Comparison of ENCODE assay signal across 17 cellular contexts in genomic region chr3:166362698-166363097, GRCh38.
A peak's percentile ranks its signal among the peaks of the same experiment; 100 is the strongest.
DNase-seq lines count a peak whose midpoint lies in the region; ATAC-seq and TF ChIP-seq lines count a peak whose summit lies in the region.
"Had no signal": no experiment of that assay in that cellular context is flagged by ENCODE, and none has a peak within 500 bp of the region (broad histone marks: within the 10 kb centered on the region; RNA-seq: fewer than 3 reads in every experiment).

No MANE protein-coding gene starts in this region.

- no peaks in the 10 kb centered on the region for H3K27me3 ChIP-seq in breast epithelium
- no peaks in the 10 kb centered on the region for H3K27me3 ChIP-seq in RWPE2 (ENCODE audit: insufficient read depth, poor library complexity, severe bottlenecking)
- H3K27me3 ChIP-seq: Peyer's patch, SJCRH30 had no signal

- no peaks in the 10 kb centered on the region for H3K9me3 Mint-ChIP-seq in MCF 10A (ENCODE audit: unreplicated experiment)

- no peaks in the 10 kb centered on the region for H3K36me3 Mint-ChIP-seq in MCF 10A (ENCODE audit: insufficient read depth, unreplicated experiment)

- peak; percentile 40; the same call in 1 of the 3 replicates for ATAC-seq in RWPE2 (ENCODE audit: low read depth)

- H3K4me1 Mint-ChIP-seq in MCF 10A (ENCODE audit: insufficient read depth, unreplicated experiment), result no peaks in the 10 kb centered on the region
- H3K4me1 Mint-ChIP-seq: B cell had no signal

- H3K36me3 ChIP-seq in breast epithelium (no peaks in the 10 kb centered on the region), RWPE2 (ENCODE audit: low read depth) (no peaks in the 10 kb centered on the region)
- H3K36me3 ChIP-seq: Peyer's patch, SJCRH30 had no signal

- H3K4me3 Mint-ChIP-seq in MCF 10A (ENCODE audit: unreplicated experiment), result no peak overlapping the region
- H3K4me3 Mint-ChIP-seq: B cell; CD4-positive, alpha-beta T cell had no signal

- no peak for TF ChIP-seq CTCF in MCF 10A (IDR thresholded peaks at IDR 0.05; ENCODE audit: unreplicated experiment)
- TF ChIP-seq CTCF in breast epithelium (IDR thresholded peaks at IDR 0.05), result no peak
- TF ChIP-seq CTCF in RWPE2 (IDR thresholded peaks at IDR 0.05; ENCODE audit: poor library complexity, severe bottlenecking), result no peak
- no peak for TF ChIP-seq CTCF in GM10266 (IDR thresholded peaks at IDR 0.05; ENCODE audit: control insufficient read depth, insufficient read depth, low read depth, missing control alignments)

- no peaks in the 10 kb centered on the region for H3K27me3 Mint-ChIP-seq in MCF 10A (ENCODE audit: insufficient read depth, unreplicated experiment)
- H3K27me3 Mint-ChIP-seq: B cell; CD4-positive, alpha-beta T cell had no signal

- CTCF ChIA-PET in MCF 10A (lab: Yijun Ruan, JAX), result no interaction called here

- H3K4me3 ChIP-seq in breast epithelium, result no peak overlapping the region
- H3K4me3 ChIP-seq in RWPE2 (ENCODE audit: severe bottlenecking), result no peak overlapping the region
- H3K4me3 ChIP-seq: Peyer's patch, SJCRH30 had no signal

- BruUV-seq in MCF 10A (replicated peaks; lab: Mats Ljungman, UMichigan), result no TSS peak

- H3K4me1 ChIP-seq in breast epithelium (no peaks in the 10 kb centered on the region), RWPE2 (ENCODE audit: insufficient read depth, poor library complexity, severe bottlenecking) (no peaks in the 10 kb centered on the region)
- H3K4me1 ChIP-seq: Peyer's patch, SJCRH30 had no signal

- DNase-seq in MCF 10A (ENCODE audit: unreplicated experiment) (peak; percentile 5), breast epithelium (ENCODE audit: low spot score in 2 of 2) (no peak), RWPE2 (ENCODE audit: low spot score) (no peak), epithelial cell of prostate (ENCODE audit: low read depth, low spot score) (peak; percentile 10), GM10266 (ENCODE audit: extremely low spot score) (no peak), cerebellar cortex (ENCODE audit: low spot score) (no peak), AML-193 (lab: John Stamatoyannopoulos, UW) (no peak)
- DNase-seq: Calu3; CD4-positive, alpha-beta T cell; GOT3; NCI-H1092; NCI-H2029; Peyer's patch; SJCRH30; SW 1271 had no signal

- H3K9me3 ChIP-seq in breast epithelium (no peaks in the 10 kb centered on the region), RWPE2 (ENCODE audit: severe bottlenecking) (no peaks in the 10 kb centered on the region)
- H3K9me3 ChIP-seq: Peyer's patch, SJCRH30 had no signal

- TF ChIP-seq POLR2A in breast epithelium (IDR thresholded peaks at IDR 0.05), result no peak

- POLR2A ChIA-PET in MCF 10A (lab: Yijun Ruan, JAX), result interaction anchor here (0.6 to 1.1 kb wide), 3 partner anchors 38 to 1386 kb away, joined by 3 to 4 read pairs (median 3); no protein-coding TSS in a partner anchor

- peak overlapping the region; percentile 39 for H3K27ac Mint-ChIP-seq in MCF 10A (ENCODE audit: low read depth, unreplicated experiment)
- H3K27ac Mint-ChIP-seq: B cell; CD4-positive, alpha-beta T cell had no signal

- H3K27ac ChIP-seq in breast epithelium (no peak overlapping the region), RWPE2 (ENCODE audit: poor library complexity, severe bottlenecking) (no peak overlapping the region), epithelial cell of prostate (no peak overlapping the region)
- H3K27ac ChIP-seq: HL-60, Peyer's patch, SJCRH30 had no signal

- intact Hi-C loops in MCF 10A (cut with micrococcal nuclease) (no loop called here), breast epithelium (cut with DNase I; ENCODE audit: low total_unique reads) (no loop called here)

Comparison
In these comparisons a context has a peak if more than half of its experiments do, and no peak if none do; other contexts are left out.
1. DNase-seq: peak in MCF 10A (single experiment) and epithelial cell of prostate (single experiment); none in breast epithelium (0 of 2), RWPE2 (single experiment), GM10266 (single experiment), cerebellar cortex (single experiment) and AML-193 (0 of 2).